Comparison of ENCODE assay signal across 9 cellular contexts in the genomic region with DNA sequence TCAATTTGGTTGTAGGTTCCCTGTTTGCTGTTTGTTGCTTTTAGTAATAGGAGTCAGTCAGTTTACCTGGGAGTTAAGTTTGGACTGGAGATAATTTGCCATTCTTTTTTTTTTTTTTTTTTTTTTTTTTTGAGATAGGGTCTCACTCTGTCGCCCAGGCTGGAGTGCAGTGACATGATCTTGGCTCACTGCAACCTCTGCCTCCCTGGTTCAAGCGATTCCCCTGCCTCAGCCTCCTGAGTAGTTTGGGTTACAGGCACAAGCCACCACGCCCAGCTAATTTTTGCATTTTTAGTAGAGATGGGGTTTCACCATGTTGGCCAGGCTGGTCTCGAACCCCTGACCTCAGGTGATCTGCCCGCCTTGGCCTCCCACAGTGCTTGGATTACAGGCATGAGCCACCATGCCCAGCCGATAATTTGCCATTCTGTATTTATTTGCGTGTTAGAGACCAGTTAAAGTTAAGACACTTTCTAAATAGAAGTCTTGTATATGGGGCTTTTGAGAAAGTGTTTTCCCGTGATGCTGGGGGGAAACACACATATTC. TPM values are rescaled to one million over a fixed set of nuclear protein-coding genes. Genes with fewer than 3 reads are reported as not detected.
DNase-seq lines count a peak whose midpoint lies in the region; TF ChIP-seq lines count a peak whose summit lies in the region.
"Not testable (repeated sequence)": the region's sequence is repeated elsewhere in the genome, so short reads cannot be mapped to it uniquely, and the experiment has no call there.
"Had no signal": no experiment of that assay in that cellular context is flagged by ENCODE, and none has a peak within 500 bp of the region (broad histone marks: within the 10 kb centered on the region; RNA-seq: fewer than 3 reads in every experiment).

No MANE protein-coding gene starts in this region.

- WGBS in GM23248 (ENCODE audit: low coverage in 1 of 2, low lambda C conversion rate in 2 of 2, missing lambda C conversion rate in 2 of 2), 2 experiments = 23% methylated on average over 8 of the region's 8 CpGs

- H3K36me3 ChIP-seq in A673 (ENCODE audit: insufficient read depth, low read length, poor library complexity, severe bottlenecking) = peaks cover 58% of the 10 kb centered on the region
- H3K36me3 ChIP-seq in GM23248 (ENCODE audit: low read depth) = peaks cover 56% of the 10 kb centered on the region
- peaks cover 47% of the 10 kb centered on the region for H3K36me3 ChIP-seq in iPS-20b (ENCODE audit: insufficient read depth, low read depth, low read length)

- H3K79me2 ChIP-seq in GM23248 (ENCODE audit: insufficient read depth) = peaks cover 76% of the 10 kb centered on the region

- intact Hi-C loops in A673 (cut with micrococcal nuclease; ENCODE audit: unreplicated experiment) = not testable (repeated sequence)
- intact Hi-C loops in dendritic cell treated with granulocyte-macrophage colony-stimulating factor and Interleukin-4, amounts not matched to agents 40 ng/mL and 50 ng/mL, for 4 days (cut with micrococcal nuclease) = loop anchor here (10.0 kb wide), 1 partner anchor 200 kb away; a partner anchor contains a TSS

- not testable (repeated sequence) for H2AFZ ChIP-seq in GM23248

- peak overlapping the region; percentile 99 for H3K4me3 Mint-ChIP-seq in activated naive CD4-positive, alpha-beta T cell treated with anti-CD3 and anti-CD28 coated beads, Interleukin-2, amount 10 ng/mL, durations not matched to agents 7 days and 5 days
- peak overlapping the region; percentile 40 for H3K4me3 Mint-ChIP-seq in dendritic cell treated with granulocyte-macrophage colony-stimulating factor and Interleukin-4, amounts not matched to agents 40 ng/mL and 50 ng/mL, for 4 days
- peak overlapping the region; percentile 66 for H3K4me3 Mint-ChIP-seq in nephron progenitor cell
- peak overlapping the region; percentile 99 for H3K4me3 Mint-ChIP-seq in stimulated activated naive CD8-positive, alpha-beta T cell treated with anti-CD3 and anti-CD28 coated beads, Interleukin-15, Interleukin-2, amounts not matched to agents 100 ng/mL and 50 ng/mL, for 24 hours

- in situ Hi-C loops in GM23248 (cut with MboI) = not testable (repeated sequence)

- H3K4me1 Mint-ChIP-seq in activated naive CD4-positive, alpha-beta T cell treated with anti-CD3 and anti-CD28 coated beads, Interleukin-2, amount 10 ng/mL, durations not matched to agents 7 days and 5 days = peaks cover 65% of the 10 kb centered on the region
- peaks cover 41% of the 10 kb centered on the region for H3K4me1 Mint-ChIP-seq in dendritic cell treated with granulocyte-macrophage colony-stimulating factor and Interleukin-4, amounts not matched to agents 40 ng/mL and 50 ng/mL, for 4 days (ENCODE audit: low read depth)
- H3K4me1 Mint-ChIP-seq in nephron progenitor cell = peaks cover 41% of the 10 kb centered on the region
- peaks cover 71% of the 10 kb centered on the region for H3K4me1 Mint-ChIP-seq in stimulated activated naive CD8-positive, alpha-beta T cell treated with anti-CD3 and anti-CD28 coated beads, Interleukin-15, Interleukin-2, amounts not matched to agents 100 ng/mL and 50 ng/mL, for 24 hours (ENCODE audit: low read depth)

- H3K9me2 ChIP-seq in GM23248 (ENCODE audit: insufficient read depth) = not testable (repeated sequence)

- H3K9me3 Mint-ChIP-seq in activated naive CD4-positive, alpha-beta T cell treated with anti-CD3 and anti-CD28 coated beads, Interleukin-2, amount 10 ng/mL, durations not matched to agents 7 days and 5 days; dendritic cell treated with granulocyte-macrophage colony-stimulating factor and Interleukin-4, amounts not matched to agents 40 ng/mL and 50 ng/mL, for 4 days; nephron progenitor cell; stimulated activated naive CD8-positive, alpha-beta T cell treated with anti-CD3 and anti-CD28 coated beads, Interleukin-15, Interleukin-2, amounts not matched to agents 100 ng/mL and 50 ng/mL, for 24 hours: not testable (repeated sequence)

- BruUV-seq in A673 (replicated peaks; lab: Mats Ljungman, UMichigan) = not testable (repeated sequence)

- H3K9ac ChIP-seq in GM23248 = peak overlapping the region; percentile 100
- not testable (repeated sequence) for H3K9ac ChIP-seq in iPS-20b (ENCODE audit: low read depth, low read length)

- H3K4me1 ChIP-seq in A673 (ENCODE audit: insufficient read depth, low read length, poor library complexity, severe bottlenecking) = peaks cover 33% of the 10 kb centered on the region
- peaks cover 35% of the 10 kb centered on the region for H3K4me1 ChIP-seq in GM23248 (ENCODE audit: insufficient read depth)
- peaks cover 14% of the 10 kb centered on the region; the same call in 1 of the 2 replicates for H3K4me1 ChIP-seq in iPS-20b (ENCODE audit: insufficient read depth, low read length)

- H3K27ac ChIP-seq in A673 (ENCODE audit: low read depth, low read length, poor library complexity, severe bottlenecking) = peak overlapping the region; percentile 79
- peak overlapping the region; percentile 95; the same call in 1 of the 2 replicates for H3K27ac ChIP-seq in GM23248
- H3K27ac ChIP-seq in RWPE1 = peak overlapping the region; percentile 42; the same call in 1 of the 2 replicates
- H3K27ac ChIP-seq in iPS-20b (ENCODE audit: low read length) = not testable (repeated sequence)

- CTCF ChIA-PET in A673 (lab: Charles Lee) = not testable (repeated sequence)
- CTCF ChIA-PET in RWPE1 (lab: Yijun Ruan, JAX) = interaction anchor here (0.6 to 0.7 kb wide), 2 partner anchors 44 to 68 kb away, joined by 3 read pairs; no protein-coding TSS in a partner anchor
- CTCF ChIA-PET in activated naive CD4-positive, alpha-beta T cell treated with anti-CD3 and anti-CD28 coated beads, Interleukin-2, amount 10 ng/mL, durations not matched to agents 7 days and 5 days (lab: Charles Lee) = interaction anchor here (0.7 kb wide), 1 partner anchor 68 kb away, joined by 3 read pairs; no protein-coding TSS in a partner anchor

- POLR2A ChIA-PET in A673 (lab: Charles Lee; ENCODE audit: low non-redundant PET) = interaction anchor here (0.6 to 0.7 kb wide), 4 partner anchors 17 to 247 kb away, joined by 3 to 27 read pairs (median 13); no protein-coding TSS in a partner anchor
- POLR2A ChIA-PET in RWPE1 (lab: Yijun Ruan, JAX; ENCODE audit: low non-redundant PET) = not testable (repeated sequence)

- not testable (repeated sequence) for TF ChIP-seq CTCF in A673 (conservative IDR thresholded peaks at IDR 0.05; ENCODE audit: low read depth, low read length); RWPE1 (conservative IDR thresholded peaks at IDR 0.05; ENCODE audit: low read depth); nephron progenitor cell (IDR thresholded peaks at IDR 0.05)

- not testable (repeated sequence) for H3K9me3 ChIP-seq in A673 (ENCODE audit: low read depth, low read length, poor library complexity, severe bottlenecking); GM23248 (ENCODE audit: low read depth); iPS-20b (ENCODE audit: insufficient read depth, low read depth, low read length)

- H3K36me3 Mint-ChIP-seq in activated naive CD4-positive, alpha-beta T cell treated with anti-CD3 and anti-CD28 coated beads, Interleukin-2, amount 10 ng/mL, durations not matched to agents 7 days and 5 days = peaks cover 66% of the 10 kb centered on the region
- H3K36me3 Mint-ChIP-seq in dendritic cell treated with granulocyte-macrophage colony-stimulating factor and Interleukin-4, amounts not matched to agents 40 ng/mL and 50 ng/mL, for 4 days (ENCODE audit: low read depth) = peaks cover 71% of the 10 kb centered on the region
- H3K36me3 Mint-ChIP-seq in nephron progenitor cell (ENCODE audit: low read depth) = peaks cover 47% of the 10 kb centered on the region
- H3K36me3 Mint-ChIP-seq in stimulated activated naive CD8-positive, alpha-beta T cell treated with anti-CD3 and anti-CD28 coated beads, Interleukin-15, Interleukin-2, amounts not matched to agents 100 ng/mL and 50 ng/mL, for 24 hours (ENCODE audit: low read depth) = peaks cover 72% of the 10 kb centered on the region

- H3K4me3 ChIP-seq in A673 (ENCODE audit: low read depth, low read length, poor library complexity, severe bottlenecking) (peak overlapping the region; percentile 94), GM23248 (peak overlapping the region; percentile 98), iPS-20b (ENCODE audit: low read length) (peak overlapping the region; percentile 89; the same call in 1 of the 2 replicates)

- peaks cover 62% of the 10 kb centered on the region for H3F3A ChIP-seq in GM23248 (ENCODE audit: insufficient read depth)

- peaks cover 36% of the 10 kb centered on the region for H4K20me1 ChIP-seq in GM23248 (ENCODE audit: insufficient read depth)

- H3K27me3 Mint-ChIP-seq in activated naive CD4-positive, alpha-beta T cell treated with anti-CD3 and anti-CD28 coated beads, Interleukin-2, amount 10 ng/mL, durations not matched to agents 7 days and 5 days; dendritic cell treated with granulocyte-macrophage colony-stimulating factor and Interleukin-4, amounts not matched to agents 40 ng/mL and 50 ng/mL, for 4 days; nephron progenitor cell (ENCODE audit: low read depth, poor library complexity); stimulated activated naive CD8-positive, alpha-beta T cell treated with anti-CD3 and anti-CD28 coated beads, Interleukin-15, Interleukin-2, amounts not matched to agents 100 ng/mL and 50 ng/mL, for 24 hours: not testable (repeated sequence)

- H3K4me2 ChIP-seq in GM23248 (ENCODE audit: unreplicated experiment) = peak overlapping the region; percentile 96

- not testable (repeated sequence) for H3K27me3 ChIP-seq in A673 (replicated peaks; ENCODE audit: insufficient read depth, low read depth, low read length, poor library complexity); GM23248 (replicated peaks; ENCODE audit: insufficient read depth); iPS-20b (ENCODE audit: insufficient read depth, low read length)

- peak overlapping the region; percentile 75 for H3K27ac Mint-ChIP-seq in activated naive CD4-positive, alpha-beta T cell treated with anti-CD3 and anti-CD28 coated beads, Interleukin-2, amount 10 ng/mL, durations not matched to agents 7 days and 5 days
- not testable (repeated sequence) for H3K27ac Mint-ChIP-seq in dendritic cell treated with granulocyte-macrophage colony-stimulating factor and Interleukin-4, amounts not matched to agents 40 ng/mL and 50 ng/mL, for 4 days; nephron progenitor cell
- H3K27ac Mint-ChIP-seq in stimulated activated naive CD8-positive, alpha-beta T cell treated with anti-CD3 and anti-CD28 coated beads, Interleukin-15, Interleukin-2, amounts not matched to agents 100 ng/mL and 50 ng/mL, for 24 hours = peak overlapping the region; percentile 91

- not testable (repeated sequence) for DNase-seq in A673 (ENCODE audit: low spot score); GM23248; RWPE1 (ENCODE audit: low spot score); activated naive CD4-positive, alpha-beta T cell treated with anti-CD3 and anti-CD28 coated beads, Interleukin-2, amount 10 ng/mL, durations not matched to agents 7 days and 5 days; nephron progenitor cell

RNA-seq across cellular contexts. Expression of a gene that starts 2.7 kb away (rescaled TPM):
- total RNA-seq in A673 (2021) = 94.2 and 99.4 TPM in 2 replicates
- total RNA-seq in GM23248 (2014; rRNA removed; shearing (Covaris generic)) = 218 TPM in 2 replicates
- polyA plus RNA-seq in GM23248 (2016; fragmentation: Nextera tagmentation; extraction: Ambion mirVana) = 299 and 302 TPM in 2 replicates

RNA-seq across cellular contexts. Expression of a gene that starts 27.1 kb away (rescaled TPM):
- not detected in 2 replicates for total RNA-seq in A673 (2021)
- total RNA-seq in GM23248 (2014; rRNA removed; shearing (Covaris generic)) = not detected in 2 replicates
- not detected in 2 replicates for polyA plus RNA-seq in GM23248 (2016; fragmentation: Nextera tagmentation; extraction: Ambion mirVana)
- total RNA-seq: Daoy had no signal

RNA-seq across cellular contexts. Expression of a gene that starts 54.7 kb away (rescaled TPM):
- 13.1 and 14.2 TPM in 2 replicates for total RNA-seq in A673 (2021)
- total RNA-seq in GM23248 (2014; rRNA removed; shearing (Covaris generic)) = 17.1 and 23.8 TPM in 2 replicates
- polyA plus RNA-seq in GM23248 (2016; fragmentation: Nextera tagmentation; extraction: Ambion mirVana) = 9.3 and 10.6 TPM in 2 replicates

Comparison
In these comparisons a context has a peak if more than half of its experiments do, and no peak if none do; other contexts are left out.
1. H3K4me3 Mint-ChIP-seq: peak in every context shown above with its lines; median percentile 99 in activated naive CD4-positive, alpha-beta T cell treated with anti-CD3 and anti-CD28 coated beads, Interleukin-2, amount 10 ng/mL, durations not matched to agents 7 days and 5 days; 99 in stimulated activated naive CD8-positive, alpha-beta T cell treated with anti-CD3 and anti-CD28 coated beads, Interleukin-15, Interleukin-2, amounts not matched to agents 100 ng/mL and 50 ng/mL, for 24 hours; 66 in nephron progenitor cell; 40 in dendritic cell treated with granulocyte-macrophage colony-stimulating factor and Interleukin-4, amounts not matched to agents 40 ng/mL and 50 ng/mL, for 4 days.